ENCODE assay signal across 10 cellular contexts in the genomic region with DNA sequence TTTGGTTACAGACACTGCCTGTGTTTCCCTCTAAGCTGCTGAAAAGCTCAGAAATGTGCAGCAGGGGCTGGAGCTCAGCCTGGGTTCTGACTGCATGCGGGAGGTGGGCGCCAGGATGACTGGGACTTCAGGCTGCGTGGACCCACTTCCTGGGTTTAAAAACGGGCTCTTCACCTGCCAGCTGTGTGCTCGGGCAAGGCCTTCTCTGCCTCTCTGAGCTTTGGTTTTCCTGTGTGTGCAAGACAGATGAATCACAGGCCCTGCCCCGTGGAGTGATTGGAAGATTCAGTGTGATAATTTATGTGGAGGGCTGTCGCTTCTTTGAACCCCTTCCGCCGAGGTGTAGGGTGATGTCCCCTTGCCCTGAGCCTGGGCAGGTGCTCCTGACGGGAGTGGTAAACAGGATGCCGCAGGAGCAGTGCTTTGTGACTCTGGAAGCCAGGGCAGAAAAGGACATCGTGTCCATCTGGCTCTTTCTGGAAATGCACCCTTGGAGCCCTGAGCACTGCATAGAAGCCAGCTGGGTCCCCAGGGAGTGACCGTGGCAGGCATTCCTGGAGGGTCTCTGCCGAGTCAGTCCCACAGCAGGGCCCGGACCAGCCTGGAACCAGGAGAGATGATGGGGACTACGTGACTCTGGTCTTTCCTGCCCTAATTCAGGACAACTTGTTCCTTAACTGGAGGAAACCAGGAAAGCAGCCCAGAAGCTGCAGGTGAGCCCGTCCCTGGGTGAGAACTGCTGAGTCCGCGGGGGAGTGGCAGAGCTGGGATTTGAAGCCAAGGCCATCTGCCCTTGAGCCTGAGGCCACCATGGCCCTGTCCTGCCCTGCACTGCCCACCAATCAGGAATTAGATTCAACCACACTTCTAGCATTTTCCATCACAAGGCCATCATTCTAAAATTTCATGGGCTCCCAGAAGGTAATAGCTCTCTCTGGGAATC. TPM values are rescaled to one million over a fixed set of nuclear protein-coding genes. Genes with fewer than 3 reads are reported as not detected.
DNase-seq lines count a peak whose midpoint lies in the region; ATAC-seq lines count a peak whose summit lies in the region.
"Had no signal": no experiment of that assay in that cellular context is flagged by ENCODE, and none has a peak within 500 bp of the region (broad histone marks: within the 10 kb centered on the region; RNA-seq: fewer than 3 reads in every experiment).

No MANE protein-coding gene starts in this region.

- no peaks in the 10 kb centered on the region for H3K9me3 Mint-ChIP-seq in activated CD8-positive, alpha-beta T cell treated with anti-CD3 and anti-CD28 coated beads, Interleukin-2, amount 10 ng/mL, durations not matched to agents 7 days and 5 days (ENCODE audit: insufficient read depth)

- peak; percentile 99 for DNase-seq in Jurkat, Clone E6-1 (ENCODE audit: low read depth, low spot score)
- DNase-seq in activated CD8-positive, alpha-beta T cell treated with anti-CD3 and anti-CD28 coated beads, Interleukin-2, amount 10 ng/mL, durations not matched to agents 7 days and 5 days: peak; percentile 79
- DNase-seq in cerebellum (ENCODE audit: low spot score) (peak; percentile 58), DMS53 (lab: John Stamatoyannopoulos, UW) (no peak)
- DNase-seq in stimulated activated CD8-positive, alpha-beta memory T cell treated with anti-CD3 and anti-CD28 coated beads, Interleukin-12 subunit alpha, Interleukin-12 subunit beta, amount 100 ng/mL, for 24 hours (ENCODE audit: extremely low read depth): peak; percentile 28
- DNase-seq: gastrocnemius medialis, KG1 had no signal

- CTCF ChIA-PET in activated CD8-positive, alpha-beta T cell treated with anti-CD3 and anti-CD28 coated beads, Interleukin-2, amount 10 ng/mL, durations not matched to agents 7 days and 5 days (lab: Charles Lee): interaction anchor here (0.9 to 4.9 kb wide), 11 partner anchors 10 to 118 kb away, joined by 3 to 58 read pairs (median 6); a partner anchor contains a TSS

- peaks cover 59% of the 10 kb centered on the region for H3K4me1 Mint-ChIP-seq in activated CD8-positive, alpha-beta T cell treated with anti-CD3 and anti-CD28 coated beads, Interleukin-2, amount 10 ng/mL, durations not matched to agents 7 days and 5 days (ENCODE audit: low read depth)

- peak overlapping the region; percentile 56 for H3K4me3 Mint-ChIP-seq in activated CD8-positive, alpha-beta T cell treated with anti-CD3 and anti-CD28 coated beads, Interleukin-2, amount 10 ng/mL, durations not matched to agents 7 days and 5 days

- H3K36me3 Mint-ChIP-seq in activated CD8-positive, alpha-beta T cell treated with anti-CD3 and anti-CD28 coated beads, Interleukin-2, amount 10 ng/mL, durations not matched to agents 7 days and 5 days (ENCODE audit: low read depth): no peaks in the 10 kb centered on the region

- ATAC-seq in activated CD8-positive, alpha-beta T cell treated with anti-CD3 and anti-CD28 coated beads, Interleukin-2, amount 10 ng/mL, durations not matched to agents 7 days and 5 days: peak; percentile 66
- ATAC-seq in HG03520 (IDR thresholded peaks at IDR 0.05; ENCODE audit: unreplicated experiment): no peak
- no peak for ATAC-seq in GM21786 (IDR thresholded peaks at IDR 0.05; ENCODE audit: unreplicated experiment)
- ATAC-seq in HG03442 (IDR thresholded peaks at IDR 0.05; ENCODE audit: unreplicated experiment): no peak
- ATAC-seq: gastrocnemius medialis had no signal

- no peaks in the 10 kb centered on the region for H3K27me3 Mint-ChIP-seq in activated CD8-positive, alpha-beta T cell treated with anti-CD3 and anti-CD28 coated beads, Interleukin-2, amount 10 ng/mL, durations not matched to agents 7 days and 5 days (ENCODE audit: low read depth)

- peak overlapping the region; percentile 34 for H3K4me3 ChIP-seq in Jurkat, Clone E6-1 (ENCODE audit: low read length)
- H3K4me3 ChIP-seq: gastrocnemius medialis had no signal

- peak overlapping the region; percentile 96 for H3K27ac Mint-ChIP-seq in activated CD8-positive, alpha-beta T cell treated with anti-CD3 and anti-CD28 coated beads, Interleukin-2, amount 10 ng/mL, durations not matched to agents 7 days and 5 days

- POLR2A ChIA-PET in activated CD8-positive, alpha-beta T cell treated with anti-CD3 and anti-CD28 coated beads, Interleukin-2, amount 10 ng/mL, durations not matched to agents 7 days and 5 days (lab: Charles Lee): interaction anchor here (0.6 to 3.0 kb wide), 7 partner anchors 9 to 454 kb away, joined by 3 to 16 read pairs (median 3); a partner anchor contains a TSS

RNA-seq across cellular contexts. Expression of a gene that starts 28.5 kb away (rescaled TPM):
- polyA plus RNA-seq in Jurkat, Clone E6-1 (2012; ENCODE audit: insufficient read depth, insufficient read length): 127 TPM
- total RNA-seq in activated CD8-positive, alpha-beta T cell treated with anti-CD3 and anti-CD28 coated beads, Interleukin-2, amount 10 ng/mL, durations not matched to agents 7 days and 5 days: 100 to 1,000 TPM; 114 to 118 TPM
- 22.0 TPM for total RNA-seq in cerebellum

RNA-seq across cellular contexts. Expression of a gene that starts 38.5 kb away (rescaled TPM):
- not detected for polyA plus RNA-seq in Jurkat, Clone E6-1 (2012; ENCODE audit: insufficient read depth, insufficient read length)
- total RNA-seq in activated CD8-positive, alpha-beta T cell treated with anti-CD3 and anti-CD28 coated beads, Interleukin-2, amount 10 ng/mL, durations not matched to agents 7 days and 5 days: not detected
- not detected for total RNA-seq in cerebellum
- total RNA-seq: gastrocnemius medialis had no signal

RNA-seq across cellular contexts. Expression of a gene that starts 53.4 kb away (rescaled TPM):
- polyA plus RNA-seq in Jurkat, Clone E6-1 (2012; ENCODE audit: insufficient read depth, insufficient read length): 15.2 TPM
- total RNA-seq in activated CD8-positive, alpha-beta T cell treated with anti-CD3 and anti-CD28 coated beads, Interleukin-2, amount 10 ng/mL, durations not matched to agents 7 days and 5 days: 10 to 100 TPM; 34.1 to 39.8 TPM
- 39.1 TPM for total RNA-seq in cerebellum
